Comparison of ENCODE assay signal across 15 cellular contexts in the genomic region with DNA sequence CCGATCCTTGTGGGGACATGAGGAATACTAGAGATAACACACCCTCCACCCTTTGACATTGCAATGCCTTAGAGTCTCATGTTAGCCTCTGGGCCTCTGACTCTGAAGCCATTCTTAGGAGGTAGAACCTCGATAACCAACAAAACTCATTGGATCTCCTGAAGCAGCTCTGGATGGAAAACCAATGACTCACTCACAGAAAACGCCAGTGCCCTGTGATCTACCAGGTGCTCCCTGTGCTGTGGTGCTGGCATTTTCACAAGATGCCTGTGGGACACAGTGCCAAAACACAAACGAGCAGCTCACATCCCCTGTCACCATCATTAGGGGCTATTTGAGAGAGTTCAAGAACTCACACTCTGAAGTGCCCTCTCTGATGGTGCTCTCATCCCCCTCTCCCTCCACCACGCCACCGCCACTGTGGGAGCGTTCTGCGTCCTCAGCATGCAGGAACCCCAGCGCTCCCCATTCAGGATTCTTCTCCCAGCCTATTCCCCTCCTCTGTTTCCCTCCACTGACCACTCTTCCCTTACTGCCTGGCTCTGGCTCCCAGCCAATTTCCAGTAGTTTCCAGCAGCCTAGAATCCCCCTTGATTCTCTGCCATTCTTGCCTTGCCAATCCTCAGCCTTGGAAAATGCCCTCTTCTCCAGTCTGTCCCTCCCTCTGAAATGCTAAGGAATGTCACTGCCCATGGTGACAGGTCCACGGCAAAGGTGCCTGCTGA. TPM values are rescaled to one million over a fixed set of nuclear protein-coding genes. Genes with fewer than 3 reads are reported as not detected.
DNase-seq lines count a peak whose midpoint lies in the region; ATAC-seq, FAIRE-seq and TF ChIP-seq lines count a peak whose summit lies in the region.
"Had no signal": no experiment of that assay in that cellular context is flagged by ENCODE, and none has a peak within 500 bp of the region (broad histone marks: within the 10 kb centered on the region; RNA-seq: fewer than 3 reads in every experiment).

No MANE protein-coding gene starts in this region.

- H3K4me1 ChIP-seq in HCT116 (ENCODE audit: control insufficient read depth in 1 of 2, insufficient read depth in 2 of 2, low read length in 2 of 2) (peaks cover 44 to 70% of the 10 kb centered on the region in 2 experiments), astrocyte (ENCODE audit: insufficient read depth, low read length) (peaks cover 48% of the 10 kb centered on the region), uterus (peaks cover 23 to 37% of the 10 kb centered on the region in 2 donors)

- peak overlapping the region; percentile 84 for H3K9ac ChIP-seq in HCT116 (ENCODE audit: low read length)
- peak overlapping the region; percentile 65 for H3K9ac ChIP-seq in astrocyte (ENCODE audit: low read length)

- CTCF ChIA-PET in HCT116 (lab: Charles Lee), result interaction anchor here (1.0 to 16.6 kb wide), 5 partner anchors 11 to 96 kb away, joined by 3 to 456 read pairs (median 4); a partner anchor contains a TSS

- H3K9me3 ChIP-seq in HCT116 (ENCODE audit: control insufficient read depth in 1 of 2, insufficient read depth in 1 of 2, low read depth in 1 of 2, low read length in 2 of 2) (no peaks in the 10 kb centered on the region), astrocyte (ENCODE audit: insufficient read depth, low read depth, low read length) (no peaks in the 10 kb centered on the region), uterus (no peaks in the 10 kb centered on the region)
- H3K9me3 ChIP-seq: body of pancreas, HAP-1 had no signal

- BruUV-seq in HCT116 (replicated peaks; lab: Mats Ljungman, UMichigan), result no TSS peak

- TF ChIP-seq CTCF in HCT116 (IDR thresholded peaks at IDR 0.05 in 2 of 3, conservative IDR thresholded peaks at IDR 0.05 in 1 of 3; ENCODE audit: borderline replicate concordance in 1 of 3, insufficient read depth in 1 of 3, low read depth in 2 of 3, low read length in 2 of 3) (no peak), astrocyte (IDR thresholded peaks at IDR 0.05; ENCODE audit: insufficient read depth, low read depth, low read length) (no peak), uterus (IDR thresholded peaks at IDR 0.05) (no peak)

- H2AFZ ChIP-seq in HCT116 (ENCODE audit: low read depth, low read length, poor library complexity, severe bottlenecking), result no peak overlapping the region
- no peak overlapping the region for H2AFZ ChIP-seq in astrocyte (ENCODE audit: low read depth, low read length)

- H3K4me1 Mint-ChIP-seq in astrocyte (ENCODE audit: low read depth, unreplicated experiment), result peaks cover 42% of the 10 kb centered on the region

- H3K9me2 ChIP-seq in HCT116 (ENCODE audit: insufficient read depth), result no peaks in the 10 kb centered on the region

- H3K36me3 ChIP-seq in HCT116 (ENCODE audit: control insufficient read depth in 1 of 2, insufficient read depth in 2 of 2, low read length in 2 of 2) (no peaks in the 10 kb centered on the region; a peak in 1 of 4 replicates), astrocyte (ENCODE audit: insufficient read depth, low read length) (no peaks in the 10 kb centered on the region), uterus (no peaks in the 10 kb centered on the region)
- H3K36me3 ChIP-seq: HAP-1 had no signal

- peak overlapping the region; percentile 98 for H3K27ac Mint-ChIP-seq in astrocyte (ENCODE audit: unreplicated experiment)

- POLR2A ChIA-PET in HCT116 (lab: Charles Lee), result interaction anchor here (1.1 to 8.1 kb wide), 2 partner anchors 12 to 18 kb away, joined by 3 to 210 read pairs; a partner anchor contains a TSS

- no peak for TF ChIP-seq RAD21 in HCT116 (IDR thresholded peaks at IDR 0.05; ENCODE audit: low read depth)

- peak overlapping the region; percentile 93 for H3K4me2 ChIP-seq in HCT116 (ENCODE audit: low read length)
- peak overlapping the region; percentile 67 for H3K4me2 ChIP-seq in astrocyte (ENCODE audit: low read length)

- TF ChIP-seq POLR2A in HCT116 (IDR thresholded peaks at IDR 0.05; ENCODE audit: borderline replicate concordance, extremely low read depth, insufficient read depth, insufficient read length), result no peak
- no peak for TF ChIP-seq POLR2A in uterus (IDR thresholded peaks at IDR 0.05)

- H4K20me1 ChIP-seq in HCT116 (ENCODE audit: insufficient read depth), result no peaks in the 10 kb centered on the region
- H4K20me1 ChIP-seq in astrocyte (ENCODE audit: insufficient read depth, low read length), result peaks cover 18% of the 10 kb centered on the region

- RAD21 ChIA-PET in HCT116 (lab: Charles Lee; ENCODE audit: low non-redundant PET in 1 of 2, low total read pairs in 2 of 2, uncharacterized antibody in 2 of 2, unreplicated experiment in 2 of 2), result interaction anchor here (2.4 to 6.0 kb wide), 2 partner anchors 23 kb away, joined by 44 to 76 read pairs; no protein-coding TSS in a partner anchor

- H3K79me2 ChIP-seq in HCT116 (ENCODE audit: insufficient read depth, low read length) (peaks cover 10% of the 10 kb centered on the region; the same call in 1 of the 2 replicates), astrocyte (ENCODE audit: insufficient read depth, low read length) (peaks cover 9% of the 10 kb centered on the region)

- H3K9me3 Mint-ChIP-seq in astrocyte (ENCODE audit: unreplicated experiment), result no peaks in the 10 kb centered on the region

- H3K27ac ChIP-seq in HCT116 (ENCODE audit: low read depth, low read length) (peak overlapping the region; percentile 95), astrocyte (ENCODE audit: low read depth, low read length) (peak overlapping the region; percentile 58), uterus (peak overlapping the region; percentile 97 to 99)

- no peak overlapping the region for H3K4me3 Mint-ChIP-seq in astrocyte (ENCODE audit: unreplicated experiment)

- H3K36me3 Mint-ChIP-seq in astrocyte (ENCODE audit: low read depth, unreplicated experiment), result peaks cover 14% of the 10 kb centered on the region

- ATAC-seq in HCT116 (no peak), GM18858 (IDR thresholded peaks at IDR 0.05; ENCODE audit: unreplicated experiment) (no peak)
- ATAC-seq: body of pancreas had no signal

- H3K27me3 Mint-ChIP-seq in astrocyte (ENCODE audit: low read depth, unreplicated experiment), result no peaks in the 10 kb centered on the region

- H3K27me3 ChIP-seq in HCT116 (ENCODE audit: insufficient read depth, low read length) (no peaks in the 10 kb centered on the region), astrocyte (ENCODE audit: insufficient read depth, low read length) (no peaks in the 10 kb centered on the region), uterus (no peaks in the 10 kb centered on the region)
- H3K27me3 ChIP-seq: body of pancreas had no signal

- no peak for FAIRE-seq in astrocyte (lab: Jason Lieb, UNC)
- FAIRE-seq: G401.6 had no signal

- H3K4me3 ChIP-seq in HCT116 (replicated peaks in 1 of 2; ENCODE audit: low read depth in 1 of 2, low read length in 2 of 2), result peak overlapping the region in 1 of 2 experiments; percentile 8; a peak in 2 of 4 replicates
- peak overlapping the region; percentile 3 for H3K4me3 ChIP-seq in astrocyte (ENCODE audit: insufficient read depth, low read depth, low read length)
- no peak overlapping the region for H3K4me3 ChIP-seq in uterus
- H3K4me3 ChIP-seq: body of pancreas, HAP-1, skin epidermis had no signal

- DNase-seq in HCT116 (ENCODE audit: low read depth, low spot score) (no peak), astrocyte (ENCODE audit: low read depth) (peak; percentile 77), kidney tubule cell (ENCODE audit: low spot score) (peak; percentile 84), uterus (no peak)
- DNase-seq in stimulated activated CD4-positive, alpha-beta T cell treated with anti-CD3 and anti-CD28 coated beads, Interleukin-4, amount 100 ng/mL, for 1 hour, result no peak
- no peak for DNase-seq in stimulated activated CD4-positive, alpha-beta T cell treated with anti-CD3 and anti-CD28 coated beads, Interleukin-2, amount 100 ng/mL, for 24 hours
- DNase-seq: activated CD8-positive, alpha-beta memory T cell treated with anti-CD3 and anti-CD28 coated beads, Interleukin-2, amount 50 U/mL, for 48 hours; mesendoderm; NCI-H1105 treated with DMSO at 0.1 percent for 48 hours; T1000 had no signal

- intact Hi-C loops in HCT116 (cut with micrococcal nuclease), result loop anchor here (1.0 kb wide), 3 partner anchors 16 to 44 kb away; no protein-coding TSS in a partner anchor
- intact Hi-C loops in uterus (cut with DNase I; ENCODE audit: low total_unique reads), result loop anchor here (2.0 kb wide), 1 partner anchor 25 kb away; no protein-coding TSS in a partner anchor

TF ChIP-seq in HCT116, 20 proteins besides CTCF, POLR2A, EP300 and RAD21 (continues in another document):
- TF ChIP-seq, protein P1, sequence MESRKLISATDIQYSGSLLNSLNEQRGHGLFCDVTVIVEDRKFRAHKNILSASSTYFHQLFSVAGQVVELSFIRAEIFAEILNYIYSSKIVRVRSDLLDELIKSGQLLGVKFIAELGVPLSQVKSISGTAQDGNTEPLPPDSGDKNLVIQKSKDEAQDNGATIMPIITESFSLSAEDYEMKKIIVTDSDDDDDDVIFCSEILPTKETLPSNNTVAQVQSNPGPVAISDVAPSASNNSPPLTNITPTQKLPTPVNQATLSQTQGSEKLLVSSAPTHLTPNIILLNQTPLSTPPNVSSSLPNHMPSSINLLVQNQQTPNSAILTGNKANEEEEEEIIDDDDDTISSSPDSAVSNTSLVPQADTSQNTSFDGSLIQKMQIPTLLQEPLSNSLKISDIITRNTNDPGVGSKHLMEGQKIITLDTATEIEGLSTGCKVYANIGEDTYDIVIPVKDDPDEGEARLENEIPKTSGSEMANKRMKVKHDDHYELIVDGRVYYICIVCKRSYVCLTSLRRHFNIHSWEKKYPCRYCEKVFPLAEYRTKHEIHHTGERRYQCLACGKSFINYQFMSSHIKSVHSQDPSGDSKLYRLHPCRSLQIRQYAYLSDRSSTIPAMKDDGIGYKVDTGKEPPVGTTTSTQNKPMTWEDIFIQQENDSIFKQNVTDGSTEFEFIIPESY (IDR thresholded peaks at IDR 0.05; ENCODE audit: extremely low read depth, insufficient replicate concordance, low read length), result no peak
- no peak for TF ChIP-seq SIN3A (IDR thresholded peaks at IDR 0.05; ENCODE audit: low read depth)

RNA-seq across cellular contexts. Expression of a gene that starts 4.6 kb away (rescaled TPM):
- total RNA-seq in HCT116 (2021; ENCODE audit: unreplicated experiment) (44.2 TPM), astrocyte (53.5 and 69.2 TPM in 2 replicates), uterus (10 to 100 TPM in 3 of 4 donors, 1 to 10 TPM in 1; 8.7 to 65.6 (median 31.3) TPM)
- 101 and 113 TPM in 2 replicates for polyA plus RNA-seq in HCT116 (2012)

RNA-seq across cellular contexts. Expression of a gene that starts 15.4 kb away (rescaled TPM):
- 12.2 TPM for total RNA-seq in HCT116 (2021; ENCODE audit: unreplicated experiment)
- 18.3 and 20.2 TPM in 2 replicates for polyA plus RNA-seq in HCT116 (2012)
- 17.4 and 17.6 TPM in 2 replicates for total RNA-seq in astrocyte
- 10 to 100 TPM in 1 of 4 donors, 1 to 10 TPM in 2, under 1 TPM in 1; 0.77 to 19.3 (median 7.4) TPM for total RNA-seq in uterus

RNA-seq across cellular contexts. Expression of a gene that starts 33.8 kb away (rescaled TPM):
- 49.8 TPM for total RNA-seq in HCT116 (2021; ENCODE audit: unreplicated experiment)
- polyA plus RNA-seq in HCT116 (2012), result 26.5 and 29.8 TPM in 2 replicates
- 9.2 and 9.4 TPM in 2 replicates for total RNA-seq in astrocyte
- total RNA-seq in uterus, result 10 to 100 TPM in 2 of 4 donors, 1 to 10 TPM in 2; 2.6 to 37.3 (median 11.6) TPM

RNA-seq across cellular contexts. Expression of a gene that starts 43.7 kb away (rescaled TPM):
- total RNA-seq in HCT116 (2021; ENCODE audit: unreplicated experiment), result 238 TPM
- 226 and 254 TPM in 2 replicates for polyA plus RNA-seq in HCT116 (2012)
- 157 and 159 TPM in 2 replicates for total RNA-seq in astrocyte
- 100 to 1,000 TPM in 1 of 4 donors, 10 to 100 TPM in 3; 15.9 to 180 (median 77.1) TPM for total RNA-seq in uterus

RNA-seq across cellular contexts. Expression of a gene that starts 45.9 kb away (rescaled TPM):
- total RNA-seq in HCT116 (2021; ENCODE audit: unreplicated experiment) (0.39 TPM), astrocyte (0.16 TPM in 1 of 2 replicates, not detected in the other), uterus (1 to 10 TPM in 2 of 4 donors, not detected in 2; 1.3 to 2.5 TPM)
- 0.07 and 0.22 TPM in 2 replicates for polyA plus RNA-seq in HCT116 (2012)

Comparison
In these comparisons a context has a peak if more than half of its experiments do, and no peak if none do; other contexts are left out.
1. DNase-seq: peak in astrocyte (single experiment) and kidney tubule cell (single experiment); none in HCT116 (single experiment), uterus (0 of 2), stimulated activated CD4-positive, alpha-beta T cell treated with anti-CD3 and anti-CD28 coated beads, Interleukin-4, amount 100 ng/mL, for 1 hour (single experiment) and stimulated activated CD4-positive, alpha-beta T cell treated with anti-CD3 and anti-CD28 coated beads, Interleukin-2, amount 100 ng/mL, for 24 hours (0 of 2).
2. Peak in every context shown above with its lines, with median percentiles within 50 percentile points of each other: H3K27ac ChIP-seq.